ENCODE assay signal across 9 cellular contexts in the genomic region with DNA sequence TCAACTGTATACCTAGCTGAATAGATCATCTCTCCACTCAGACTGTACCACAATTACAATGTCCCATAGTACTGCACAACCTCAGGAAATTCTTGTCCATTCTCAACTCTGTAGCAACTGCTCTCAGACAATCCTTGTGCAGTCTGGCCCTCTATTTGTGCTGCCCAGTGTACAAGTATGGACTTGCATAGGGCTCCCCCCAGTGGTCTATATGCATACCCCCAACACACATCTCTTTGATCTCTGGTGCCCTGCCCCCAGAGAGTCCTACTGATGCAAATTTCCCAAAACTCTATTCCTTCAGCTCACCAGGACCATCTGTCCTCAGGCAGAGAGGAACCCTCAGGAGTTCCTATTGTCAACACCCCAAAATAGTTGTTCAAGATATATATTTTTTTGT.
DNase-seq lines count a peak whose midpoint lies in the region; ATAC-seq and TF ChIP-seq lines count a peak whose summit lies in the region.
"Had no signal": no experiment of that assay in that cellular context is flagged by ENCODE, and none has a peak within 500 bp of the region (broad histone marks: within the 10 kb centered on the region; RNA-seq: fewer than 3 reads in every experiment).

No MANE protein-coding gene starts in this region.

- H3K27me3 ChIP-seq in endodermal cell (ENCODE audit: control insufficient read depth, insufficient read depth, low read length, poor library complexity, severe bottlenecking): no peaks in the 10 kb centered on the region
- H3K27me3 ChIP-seq in spleen (replicated peaks in 1 of 7): no peaks in the 10 kb centered on the region
- no peaks in the 10 kb centered on the region for H3K27me3 ChIP-seq in Peyer's patch

- H3K27ac ChIP-seq in endodermal cell (ENCODE audit: low read depth, low read length) (no peak overlapping the region), spleen (no peak overlapping the region), Peyer's patch (no peak overlapping the region)

- no peak overlapping the region for H3K9ac ChIP-seq in endodermal cell (ENCODE audit: extremely low read depth, low read length, poor library complexity, severe bottlenecking)

- H3K9me3 ChIP-seq in endodermal cell (ENCODE audit: control insufficient read depth, low read length): no peaks in the 10 kb centered on the region
- no peaks in the 10 kb centered on the region for H3K9me3 ChIP-seq in spleen
- H3K9me3 ChIP-seq in Peyer's patch: no peaks in the 10 kb centered on the region

- TF ChIP-seq CTCF in endodermal cell (conservative IDR thresholded peaks at IDR 0.05) (peak; percentile 77), spleen (IDR thresholded peaks at IDR 0.05 in 8 of 11, conservative IDR thresholded peaks at IDR 0.05 in 3 of 11) (no peak), Peyer's patch (IDR thresholded peaks at IDR 0.05) (no peak)

- H3K36me3 ChIP-seq in endodermal cell (ENCODE audit: control insufficient read depth, insufficient read depth, low read length) (no peaks in the 10 kb centered on the region), spleen (no peaks in the 10 kb centered on the region), Peyer's patch (no peaks in the 10 kb centered on the region)

- intact Hi-C loops in spleen (cut with DNase I; ENCODE audit: low total_unique reads): no loop called here

- no peak overlapping the region for H3K4me3 ChIP-seq in endodermal cell (ENCODE audit: low read length)
- no peak overlapping the region for H3K4me3 ChIP-seq in spleen
- no peak overlapping the region for H3K4me3 ChIP-seq in Peyer's patch

- H3K4me1 ChIP-seq in endodermal cell (ENCODE audit: control insufficient read depth, insufficient read depth, low read length) (no peaks in the 10 kb centered on the region), spleen (no peaks in the 10 kb centered on the region), Peyer's patch (no peaks in the 10 kb centered on the region)

- peak; percentile 52 for ATAC-seq in activated naive CD8-positive, alpha-beta T cell treated with anti-CD3 and anti-CD28 coated beads, Interleukin-2, amount 50 U/mL, for 24 hours
- peak; percentile 86 for ATAC-seq in HG02884 (IDR thresholded peaks at IDR 0.05; ENCODE audit: unreplicated experiment)
- ATAC-seq in GM18873 (IDR thresholded peaks at IDR 0.05; ENCODE audit: low FRiP score, unreplicated experiment): no peak

- H3K27me3 Mint-ChIP-seq in activated naive CD8-positive, alpha-beta T cell treated with anti-CD3 and anti-CD28 coated beads, Interleukin-2, amount 50 U/mL, for 24 hours: no peaks in the 10 kb centered on the region
- no peaks in the 10 kb centered on the region for H3K27me3 Mint-ChIP-seq in activated naive CD8-positive, alpha-beta T cell treated with anti-CD3 and anti-CD28 coated beads for 36 hours
- no peaks in the 10 kb centered on the region for H3K27me3 Mint-ChIP-seq in endodermal cell (ENCODE audit: insufficient read depth)

- TF ChIP-seq POLR2A in spleen (IDR thresholded peaks at IDR 0.05): no peak
- no peak for TF ChIP-seq POLR2A in Peyer's patch (IDR thresholded peaks at IDR 0.05)

- H3K36me3 Mint-ChIP-seq in activated naive CD8-positive, alpha-beta T cell treated with anti-CD3 and anti-CD28 coated beads, Interleukin-2, amount 50 U/mL, for 24 hours (ENCODE audit: low read depth): no peaks in the 10 kb centered on the region
- H3K36me3 Mint-ChIP-seq in activated naive CD8-positive, alpha-beta T cell treated with anti-CD3 and anti-CD28 coated beads for 36 hours: no peaks in the 10 kb centered on the region
- peaks cover 10% of the 10 kb centered on the region for H3K36me3 Mint-ChIP-seq in endodermal cell (ENCODE audit: low read depth)
- H3K36me3 Mint-ChIP-seq: natural killer cell treated with Interleukin-12 subunit alpha and Interleukin-12 subunit beta and Interleukin-15 and Interleukin-18, amount 100 ng/mL, for 72 hours had no signal

- H3K9me3 Mint-ChIP-seq in activated naive CD8-positive, alpha-beta T cell treated with anti-CD3 and anti-CD28 coated beads, Interleukin-2, amount 50 U/mL, for 24 hours: peaks cover 4% of the 10 kb centered on the region
- no peaks in the 10 kb centered on the region for H3K9me3 Mint-ChIP-seq in activated naive CD8-positive, alpha-beta T cell treated with anti-CD3 and anti-CD28 coated beads for 36 hours
- H3K9me3 Mint-ChIP-seq in endodermal cell: peaks cover 12% of the 10 kb centered on the region
- H3K9me3 Mint-ChIP-seq: natural killer cell treated with Interleukin-12 subunit alpha and Interleukin-12 subunit beta and Interleukin-15 and Interleukin-18, amount 100 ng/mL, for 72 hours had no signal

- no peak overlapping the region for H3K4me3 Mint-ChIP-seq in activated naive CD8-positive, alpha-beta T cell treated with anti-CD3 and anti-CD28 coated beads, Interleukin-2, amount 50 U/mL, for 24 hours
- H3K4me3 Mint-ChIP-seq in activated naive CD8-positive, alpha-beta T cell treated with anti-CD3 and anti-CD28 coated beads for 36 hours: no peak overlapping the region
- no peak overlapping the region for H3K4me3 Mint-ChIP-seq in endodermal cell
- H3K4me3 Mint-ChIP-seq: natural killer cell treated with Interleukin-12 subunit alpha and Interleukin-12 subunit beta and Interleukin-15 and Interleukin-18, amount 100 ng/mL, for 72 hours had no signal

- no peak overlapping the region for H3K27ac Mint-ChIP-seq in activated naive CD8-positive, alpha-beta T cell treated with anti-CD3 and anti-CD28 coated beads, Interleukin-2, amount 50 U/mL, for 24 hours
- no peak overlapping the region for H3K27ac Mint-ChIP-seq in activated naive CD8-positive, alpha-beta T cell treated with anti-CD3 and anti-CD28 coated beads for 36 hours
- no peak overlapping the region for H3K27ac Mint-ChIP-seq in endodermal cell
- H3K27ac Mint-ChIP-seq: natural killer cell treated with Interleukin-12 subunit alpha and Interleukin-12 subunit beta and Interleukin-15 and Interleukin-18, amount 100 ng/mL, for 72 hours had no signal

- H3K4me1 Mint-ChIP-seq in activated naive CD8-positive, alpha-beta T cell treated with anti-CD3 and anti-CD28 coated beads, Interleukin-2, amount 50 U/mL, for 24 hours: no peaks in the 10 kb centered on the region
- no peaks in the 10 kb centered on the region for H3K4me1 Mint-ChIP-seq in activated naive CD8-positive, alpha-beta T cell treated with anti-CD3 and anti-CD28 coated beads for 36 hours
- no peaks in the 10 kb centered on the region for H3K4me1 Mint-ChIP-seq in endodermal cell

- no peak for DNase-seq in activated naive CD8-positive, alpha-beta T cell treated with anti-CD3 and anti-CD28 coated beads, Interleukin-2, amount 50 U/mL, for 24 hours
- DNase-seq in activated naive CD8-positive, alpha-beta T cell treated with anti-CD3 and anti-CD28 coated beads for 36 hours: no peak
- DNase-seq in NCI-H345 treated with DMSO at 0.1 percent for 48 hours (lab: John Stamatoyannopoulos, UW; ENCODE audit: unreplicated experiment) (peak; percentile 9), endodermal cell (peak; percentile 56), spleen (no peak), Peyer's patch (no peak)

Comparison
In these comparisons a context has a peak if more than half of its experiments do, and no peak if none do; other contexts are left out.
1. DNase-seq: peak in NCI-H345 treated with DMSO at 0.1 percent for 48 hours (single experiment) and endodermal cell (single experiment); none in activated naive CD8-positive, alpha-beta T cell treated with anti-CD3 and anti-CD28 coated beads, Interleukin-2, amount 50 U/mL, for 24 hours (single experiment), activated naive CD8-positive, alpha-beta T cell treated with anti-CD3 and anti-CD28 coated beads for 36 hours (single experiment), spleen (single experiment) and Peyer's patch (0 of 3).